Comparison of ENCODE assay signal across 9 cellular contexts in the genomic region with DNA sequence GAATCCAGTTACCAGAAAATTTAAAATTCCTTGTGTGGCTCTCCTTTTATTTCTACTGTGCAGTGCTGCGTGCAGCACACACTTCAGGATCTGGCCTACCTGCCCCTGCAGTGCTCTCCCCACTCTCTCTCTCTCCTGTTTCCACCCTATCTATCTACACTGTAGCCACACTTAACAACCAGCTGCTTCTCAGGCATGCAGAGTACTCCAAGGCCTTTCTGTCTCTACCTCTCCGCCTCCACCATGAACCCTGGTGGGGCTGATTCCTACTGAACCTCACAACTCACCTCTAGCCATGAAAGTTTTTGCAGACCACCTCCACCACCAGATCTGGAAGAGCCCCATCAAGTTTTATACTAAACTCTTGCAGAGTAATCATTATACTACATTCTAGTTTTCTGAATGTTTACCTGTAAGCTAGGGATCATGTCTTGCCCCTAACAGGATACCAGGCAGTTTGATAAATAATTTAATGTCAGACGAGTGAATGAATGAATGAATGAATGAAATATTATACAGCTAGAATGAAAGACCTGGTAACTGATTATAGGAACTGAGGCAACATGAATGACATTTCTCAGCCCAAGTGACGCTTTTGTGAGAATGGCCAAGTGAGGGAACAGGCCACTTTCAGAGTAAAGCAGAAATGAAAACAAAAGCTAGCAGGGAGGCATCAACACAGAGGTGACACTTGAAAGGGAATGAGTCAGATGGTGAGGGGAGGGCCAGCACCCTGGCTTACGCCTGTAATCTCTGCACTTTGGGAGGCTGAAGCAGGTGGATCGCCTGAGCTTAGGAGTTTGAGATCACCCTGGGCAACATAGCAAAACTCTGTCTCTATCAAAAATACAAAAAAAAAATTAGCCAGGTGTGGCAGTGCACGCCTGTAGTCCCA.
DNase-seq lines count a peak whose midpoint lies in the region; ATAC-seq and TF ChIP-seq lines count a peak whose summit lies in the region.
"Had no signal": no experiment of that assay in that cellular context is flagged by ENCODE, and none has a peak within 500 bp of the region (broad histone marks: within the 10 kb centered on the region; RNA-seq: fewer than 3 reads in every experiment).

No MANE protein-coding gene starts in this region.

- DNase-seq in nephron progenitor cell (no peak), psoas muscle (no peak), pons (ENCODE audit: low spot score) (no peak), MG63 (no peak), WERI-Rb-1 (no peak)

- H3K9me3 ChIP-seq in OCI-LY3 (ENCODE audit: insufficient read depth, low read length), result no peaks in the 10 kb centered on the region
- no peaks in the 10 kb centered on the region for H3K9me3 ChIP-seq in psoas muscle
- H3K9me3 ChIP-seq in MG63, result no peaks in the 10 kb centered on the region
- no peaks in the 10 kb centered on the region for H3K9me3 ChIP-seq in WERI-Rb-1 (ENCODE audit: severe bottlenecking)

- intact Hi-C loops in psoas muscle (cut with DNase I), result no loop called here

- 96 to 99% (median 98%) methylated on average over 7 of the region's 7 CpGs for WGBS in psoas muscle, 3 donors

- TF ChIP-seq CTCF in OCI-LY3 (IDR thresholded peaks at IDR 0.05; ENCODE audit: low read depth, low read length), result no peak
- TF ChIP-seq CTCF in nephron progenitor cell (IDR thresholded peaks at IDR 0.05), result no peak
- TF ChIP-seq CTCF in psoas muscle (IDR thresholded peaks at IDR 0.05), result no peak
- TF ChIP-seq CTCF in WERI-Rb-1 (IDR thresholded peaks at IDR 0.05; ENCODE audit: low read depth, low read length), result no peak

- ATAC-seq in GM18520 (IDR thresholded peaks at IDR 0.05; ENCODE audit: unreplicated experiment) (peak; percentile 96), GM21825 (IDR thresholded peaks at IDR 0.05; ENCODE audit: unreplicated experiment) (peak; percentile 84), psoas muscle (no peak)

- H3K4me1 Mint-ChIP-seq in nephron progenitor cell, result peaks cover 40% of the 10 kb centered on the region

- peaks cover 36% of the 10 kb centered on the region for H3K36me3 Mint-ChIP-seq in nephron progenitor cell (ENCODE audit: low read depth)

- H3K36me3 ChIP-seq in OCI-LY3 (replicated peaks; ENCODE audit: low read depth, low read length) (peaks cover 2% of the 10 kb centered on the region), psoas muscle (ENCODE audit: insufficient read depth in 1 of 2, low read depth in 1 of 2) (no peaks in the 10 kb centered on the region), MG63 (no peaks in the 10 kb centered on the region), WERI-Rb-1 (no peaks in the 10 kb centered on the region)

- peaks cover 9% of the 10 kb centered on the region for H3K27me3 Mint-ChIP-seq in nephron progenitor cell (ENCODE audit: low read depth, poor library complexity)

- H3K9ac ChIP-seq in OCI-LY3 (ENCODE audit: low read length), result no peak overlapping the region

- peak overlapping the region; percentile 39 for H3K27ac Mint-ChIP-seq in nephron progenitor cell

- peak overlapping the region; percentile 38; the same call in 1 of the 2 replicates for H3K27ac ChIP-seq in OCI-LY3 (ENCODE audit: low read length)
- no peak overlapping the region for H3K27ac ChIP-seq in psoas muscle
- no peak overlapping the region for H3K27ac ChIP-seq in WERI-Rb-1
- H3K27ac ChIP-seq: SK-N-MC had no signal

- H3K9me3 Mint-ChIP-seq in nephron progenitor cell, result peaks cover 24% of the 10 kb centered on the region

- H3K27me3 ChIP-seq in OCI-LY3 (ENCODE audit: low read depth, low read length) (no peaks in the 10 kb centered on the region), psoas muscle (ENCODE audit: insufficient read depth in 3 of 3, low read length in 2 of 3) (no peaks in the 10 kb centered on the region), MG63 (no peaks in the 10 kb centered on the region), WERI-Rb-1 (ENCODE audit: insufficient read depth, low read depth, severe bottlenecking) (no peaks in the 10 kb centered on the region)

- no peaks in the 10 kb centered on the region for H4K20me1 ChIP-seq in OCI-LY3 (ENCODE audit: insufficient read depth, low read length)

- peaks cover 18% of the 10 kb centered on the region for H3K4me1 ChIP-seq in OCI-LY3 (ENCODE audit: low read length)
- H3K4me1 ChIP-seq in psoas muscle, result no peaks in the 10 kb centered on the region

- no peaks in the 10 kb centered on the region for H3K79me2 ChIP-seq in OCI-LY3 (ENCODE audit: low read length)

- H3K4me2 ChIP-seq in OCI-LY3 (ENCODE audit: low read length), result peak overlapping the region; percentile 33

- no peak overlapping the region for H2AFZ ChIP-seq in OCI-LY3 (ENCODE audit: low read depth, low read length)

- H3K4me3 ChIP-seq in OCI-LY3 (ENCODE audit: low read length) (peak overlapping the region; percentile 11; the same call in 1 of the 2 replicates), psoas muscle (no peak overlapping the region), MG63 (no peak overlapping the region), WERI-Rb-1 (ENCODE audit: low read depth, low read length) (no peak overlapping the region)
- H3K4me3 ChIP-seq: SK-N-MC had no signal

- no peak overlapping the region for H3K4me3 Mint-ChIP-seq in nephron progenitor cell

Comparison
In these comparisons a context has a peak if more than half of its experiments do, and no peak if none do; other contexts are left out.
1. ATAC-seq: peak in GM18520 (single experiment) and GM21825 (single experiment); none in psoas muscle (0 of 4).